ENCODE assay signal across 1 cellular context in genomic region chr6:167559675-167560479, GRCh38.
TF ChIP-seq lines count a peak whose summit lies in the region.

No MANE protein-coding gene starts in this region.

TF ChIP-seq in HepG2, 621 proteins besides CTCF, POLR2A, EP300 and RAD21 (continued from another document):
- TF ChIP-seq PRMT3 (CRISPR knock-in tag; IDR thresholded peaks at IDR 0.05; ENCODE audit: borderline replicate concordance, low read depth) (no peak), TFDP1 (CRISPR knock-in tag; IDR thresholded peaks at IDR 0.05; ENCODE audit: borderline replicate concordance) (0 out of 2 replicates have a peak, but pooled peaks have one; percentile 59), ZNF672 (CRISPR knock-in tag; IDR thresholded peaks at IDR 0.05) (no peak), ZNF788 (CRISPR knock-in tag; IDR thresholded peaks at IDR 0.05; ENCODE audit: borderline replicate concordance) (peak; percentile 62; the same call in 1 of the 2 replicates), ZNF3 (CRISPR knock-in tag; IDR thresholded peaks at IDR 0.05) (peak; percentile 35; the same call in 1 of the 2 replicates), ZNF572 (CRISPR knock-in tag; IDR thresholded peaks at IDR 0.05) (0 out of 2 replicates have a peak, but pooled peaks have one; percentile 88), ZBTB14 (CRISPR knock-in tag; IDR thresholded peaks at IDR 0.05) (no peak), ARNT (IDR thresholded peaks at IDR 0.05) (no peak), ZNF441 (CRISPR knock-in tag; IDR thresholded peaks at IDR 0.05; ENCODE audit: borderline replicate concordance) (peak; percentile 72; the same call in 1 of the 2 replicates), ZNF792 (CRISPR knock-in tag; IDR thresholded peaks at IDR 0.05) (peak; percentile 19; the same call in 1 of the 2 replicates), RNF2 (conservative IDR thresholded peaks at IDR 0.05; ENCODE audit: low read depth) (no peak), THAP8 (CRISPR knock-in tag; IDR thresholded peaks at IDR 0.05; ENCODE audit: borderline replicate concordance) (no peak), ZSCAN5A (CRISPR knock-in tag; IDR thresholded peaks at IDR 0.05; ENCODE audit: borderline replicate concordance) (no peak), MAX (IDR thresholded peaks at IDR 0.05) (peak; percentile 56), ZNF335 (CRISPR knock-in tag; IDR thresholded peaks at IDR 0.05) (peak; percentile 78; the same call in 1 of the 2 replicates), U2AF1 (optimal IDR thresholded peaks at IDR 0.05; ENCODE audit: low read depth, low read length) (no peak), NR1H2 (CRISPR knock-in tag; IDR thresholded peaks at IDR 0.05; ENCODE audit: borderline replicate concordance, low read depth) (no peak), IKZF5 (CRISPR knock-in tag; IDR thresholded peaks at IDR 0.05) (peak; percentile 81), ASH2L (IDR thresholded peaks at IDR 0.05; ENCODE audit: insufficient read length, low read depth, low read length) (peak; percentile 95), SAFB2 (CRISPR knock-in tag; IDR thresholded peaks at IDR 0.05; ENCODE audit: borderline replicate concordance, low read depth) (no peak), ZNF784 (CRISPR knock-in tag; IDR thresholded peaks at IDR 0.05; ENCODE audit: borderline replicate concordance) (no peak), SP5 (CRISPR knock-in tag; IDR thresholded peaks at IDR 0.05; ENCODE audit: borderline replicate concordance, low read depth) (peak; percentile 21; the same call in 1 of the 2 replicates), ZSCAN12 (CRISPR knock-in tag; IDR thresholded peaks at IDR 0.05) (0 out of 2 replicates have a peak, but pooled peaks have one; percentile 45), ZNF326 (CRISPR knock-in tag; IDR thresholded peaks at IDR 0.05; ENCODE audit: borderline replicate concordance) (0 out of 2 replicates have a peak, but pooled peaks have one; percentile 33), RFX3 (CRISPR knock-in tag; IDR thresholded peaks at IDR 0.05) (no peak), GATA4 (IDR thresholded peaks at IDR 0.05; ENCODE audit: borderline replicate concordance, low read depth) (peak; percentile 82), PRDM15 (CRISPR knock-in tag; IDR thresholded peaks at IDR 0.05) (peak; percentile 9; the same call in 1 of the 2 replicates), ZSCAN25 (CRISPR knock-in tag; IDR thresholded peaks at IDR 0.05) (peak; percentile 98), GLMP (CRISPR knock-in tag; IDR thresholded peaks at IDR 0.05; ENCODE audit: borderline replicate concordance) (no peak; the same call in 1 of the 2 replicates), ZMYM2 (CRISPR knock-in tag; IDR thresholded peaks at IDR 0.05) (0 out of 2 replicates have a peak, but pooled peaks have one; percentile 64), ZBTB33 (CRISPR knock-in tag; IDR thresholded peaks at IDR 0.05) (peak; percentile 12; the same call in 1 of the 2 replicates), SOX5 (CRISPR knock-in tag; IDR thresholded peaks at IDR 0.05; ENCODE audit: borderline replicate concordance) (peak; percentile 77), SALL1 (CRISPR knock-in tag; IDR thresholded peaks at IDR 0.05) (peak; percentile 83), MED8 (CRISPR knock-in tag; IDR thresholded peaks at IDR 0.05; ENCODE audit: insufficient replicate concordance) (peak; percentile 88), ZSCAN20 (CRISPR knock-in tag; IDR thresholded peaks at IDR 0.05; ENCODE audit: borderline replicate concordance) (no peak), HOMEZ (CRISPR knock-in tag; IDR thresholded peaks at IDR 0.05; ENCODE audit: low read depth) (peak; percentile 41; the same call in 1 of the 2 replicates), ERF (CRISPR knock-in tag; IDR thresholded peaks at IDR 0.05) (peak; percentile 19), RFXAP (CRISPR knock-in tag; IDR thresholded peaks at IDR 0.05; ENCODE audit: borderline replicate concordance) (peak; percentile 66; the same call in 1 of the 2 replicates), ZNF274 (CRISPR knock-in tag; IDR thresholded peaks at IDR 0.05) (no peak), ELF1 (CRISPR knock-in tag; IDR thresholded peaks at IDR 0.05) (peak; percentile 67), NFE2 (CRISPR knock-in tag; IDR thresholded peaks at IDR 0.05) (0 out of 2 replicates have a peak, but pooled peaks have one; percentile 5), MAFK (conservative IDR thresholded peaks at IDR 0.05 in 1 of 2, IDR thresholded peaks at IDR 0.05 in 1 of 2; ENCODE audit: low read length in 2 of 2) (no peak), HNRNPUL1 (IDR thresholded peaks at IDR 0.05; ENCODE audit: low read depth, low read length) (no peak)
